1 cellular context compared by ENCODE assay signal in the genomic region with DNA sequence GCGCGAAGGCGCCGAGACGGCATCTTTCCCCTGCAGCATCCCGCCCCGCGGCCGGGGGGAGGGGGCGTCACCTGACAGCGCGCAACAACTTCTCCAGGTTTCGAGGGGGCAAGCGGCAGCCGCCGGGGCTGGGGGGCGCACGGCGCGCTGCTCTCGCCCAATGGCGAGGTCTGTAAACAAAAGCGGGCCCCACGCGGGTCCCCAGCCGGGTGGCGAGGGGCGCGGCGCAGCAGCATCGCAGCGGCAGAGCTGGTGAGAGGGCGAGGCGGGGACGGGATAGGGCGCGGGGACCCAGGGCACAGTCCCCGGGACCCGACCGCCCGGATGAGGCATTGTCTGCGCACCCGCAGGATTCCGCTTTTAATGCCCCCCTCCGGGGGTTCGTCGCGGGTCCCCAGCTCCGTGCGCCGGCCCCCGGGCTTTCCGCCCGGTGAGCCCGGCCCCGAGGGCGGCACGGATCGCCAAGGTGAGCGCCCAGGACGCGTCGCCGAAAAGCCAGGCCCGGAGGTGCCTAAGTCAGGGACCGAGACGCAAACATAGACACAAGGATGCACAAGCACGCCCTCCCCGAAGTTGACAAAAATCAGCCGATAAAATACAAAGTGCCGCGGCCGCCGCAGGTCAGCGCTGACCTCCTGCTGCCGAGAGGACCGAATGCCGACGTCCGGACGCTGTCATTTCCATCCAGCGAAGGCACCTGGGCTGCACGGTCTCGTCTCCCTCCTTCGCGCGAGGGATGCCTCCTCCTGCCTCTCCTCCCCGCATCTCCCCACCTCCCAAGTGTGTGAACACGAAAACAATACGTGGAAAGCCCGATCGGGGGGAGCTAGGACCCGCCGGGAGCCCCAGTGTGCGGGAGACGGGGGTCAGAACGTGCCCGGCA.
A peak's percentile ranks its signal among the peaks of the same experiment; 100 is the strongest.
TF ChIP-seq lines count a peak whose summit lies in the region.

No MANE protein-coding gene starts in this region.

TF ChIP-seq in H1, 55 proteins besides CTCF, POLR2A, EP300 and RAD21 (continued from another document):
- TF ChIP-seq, protein P1, sequence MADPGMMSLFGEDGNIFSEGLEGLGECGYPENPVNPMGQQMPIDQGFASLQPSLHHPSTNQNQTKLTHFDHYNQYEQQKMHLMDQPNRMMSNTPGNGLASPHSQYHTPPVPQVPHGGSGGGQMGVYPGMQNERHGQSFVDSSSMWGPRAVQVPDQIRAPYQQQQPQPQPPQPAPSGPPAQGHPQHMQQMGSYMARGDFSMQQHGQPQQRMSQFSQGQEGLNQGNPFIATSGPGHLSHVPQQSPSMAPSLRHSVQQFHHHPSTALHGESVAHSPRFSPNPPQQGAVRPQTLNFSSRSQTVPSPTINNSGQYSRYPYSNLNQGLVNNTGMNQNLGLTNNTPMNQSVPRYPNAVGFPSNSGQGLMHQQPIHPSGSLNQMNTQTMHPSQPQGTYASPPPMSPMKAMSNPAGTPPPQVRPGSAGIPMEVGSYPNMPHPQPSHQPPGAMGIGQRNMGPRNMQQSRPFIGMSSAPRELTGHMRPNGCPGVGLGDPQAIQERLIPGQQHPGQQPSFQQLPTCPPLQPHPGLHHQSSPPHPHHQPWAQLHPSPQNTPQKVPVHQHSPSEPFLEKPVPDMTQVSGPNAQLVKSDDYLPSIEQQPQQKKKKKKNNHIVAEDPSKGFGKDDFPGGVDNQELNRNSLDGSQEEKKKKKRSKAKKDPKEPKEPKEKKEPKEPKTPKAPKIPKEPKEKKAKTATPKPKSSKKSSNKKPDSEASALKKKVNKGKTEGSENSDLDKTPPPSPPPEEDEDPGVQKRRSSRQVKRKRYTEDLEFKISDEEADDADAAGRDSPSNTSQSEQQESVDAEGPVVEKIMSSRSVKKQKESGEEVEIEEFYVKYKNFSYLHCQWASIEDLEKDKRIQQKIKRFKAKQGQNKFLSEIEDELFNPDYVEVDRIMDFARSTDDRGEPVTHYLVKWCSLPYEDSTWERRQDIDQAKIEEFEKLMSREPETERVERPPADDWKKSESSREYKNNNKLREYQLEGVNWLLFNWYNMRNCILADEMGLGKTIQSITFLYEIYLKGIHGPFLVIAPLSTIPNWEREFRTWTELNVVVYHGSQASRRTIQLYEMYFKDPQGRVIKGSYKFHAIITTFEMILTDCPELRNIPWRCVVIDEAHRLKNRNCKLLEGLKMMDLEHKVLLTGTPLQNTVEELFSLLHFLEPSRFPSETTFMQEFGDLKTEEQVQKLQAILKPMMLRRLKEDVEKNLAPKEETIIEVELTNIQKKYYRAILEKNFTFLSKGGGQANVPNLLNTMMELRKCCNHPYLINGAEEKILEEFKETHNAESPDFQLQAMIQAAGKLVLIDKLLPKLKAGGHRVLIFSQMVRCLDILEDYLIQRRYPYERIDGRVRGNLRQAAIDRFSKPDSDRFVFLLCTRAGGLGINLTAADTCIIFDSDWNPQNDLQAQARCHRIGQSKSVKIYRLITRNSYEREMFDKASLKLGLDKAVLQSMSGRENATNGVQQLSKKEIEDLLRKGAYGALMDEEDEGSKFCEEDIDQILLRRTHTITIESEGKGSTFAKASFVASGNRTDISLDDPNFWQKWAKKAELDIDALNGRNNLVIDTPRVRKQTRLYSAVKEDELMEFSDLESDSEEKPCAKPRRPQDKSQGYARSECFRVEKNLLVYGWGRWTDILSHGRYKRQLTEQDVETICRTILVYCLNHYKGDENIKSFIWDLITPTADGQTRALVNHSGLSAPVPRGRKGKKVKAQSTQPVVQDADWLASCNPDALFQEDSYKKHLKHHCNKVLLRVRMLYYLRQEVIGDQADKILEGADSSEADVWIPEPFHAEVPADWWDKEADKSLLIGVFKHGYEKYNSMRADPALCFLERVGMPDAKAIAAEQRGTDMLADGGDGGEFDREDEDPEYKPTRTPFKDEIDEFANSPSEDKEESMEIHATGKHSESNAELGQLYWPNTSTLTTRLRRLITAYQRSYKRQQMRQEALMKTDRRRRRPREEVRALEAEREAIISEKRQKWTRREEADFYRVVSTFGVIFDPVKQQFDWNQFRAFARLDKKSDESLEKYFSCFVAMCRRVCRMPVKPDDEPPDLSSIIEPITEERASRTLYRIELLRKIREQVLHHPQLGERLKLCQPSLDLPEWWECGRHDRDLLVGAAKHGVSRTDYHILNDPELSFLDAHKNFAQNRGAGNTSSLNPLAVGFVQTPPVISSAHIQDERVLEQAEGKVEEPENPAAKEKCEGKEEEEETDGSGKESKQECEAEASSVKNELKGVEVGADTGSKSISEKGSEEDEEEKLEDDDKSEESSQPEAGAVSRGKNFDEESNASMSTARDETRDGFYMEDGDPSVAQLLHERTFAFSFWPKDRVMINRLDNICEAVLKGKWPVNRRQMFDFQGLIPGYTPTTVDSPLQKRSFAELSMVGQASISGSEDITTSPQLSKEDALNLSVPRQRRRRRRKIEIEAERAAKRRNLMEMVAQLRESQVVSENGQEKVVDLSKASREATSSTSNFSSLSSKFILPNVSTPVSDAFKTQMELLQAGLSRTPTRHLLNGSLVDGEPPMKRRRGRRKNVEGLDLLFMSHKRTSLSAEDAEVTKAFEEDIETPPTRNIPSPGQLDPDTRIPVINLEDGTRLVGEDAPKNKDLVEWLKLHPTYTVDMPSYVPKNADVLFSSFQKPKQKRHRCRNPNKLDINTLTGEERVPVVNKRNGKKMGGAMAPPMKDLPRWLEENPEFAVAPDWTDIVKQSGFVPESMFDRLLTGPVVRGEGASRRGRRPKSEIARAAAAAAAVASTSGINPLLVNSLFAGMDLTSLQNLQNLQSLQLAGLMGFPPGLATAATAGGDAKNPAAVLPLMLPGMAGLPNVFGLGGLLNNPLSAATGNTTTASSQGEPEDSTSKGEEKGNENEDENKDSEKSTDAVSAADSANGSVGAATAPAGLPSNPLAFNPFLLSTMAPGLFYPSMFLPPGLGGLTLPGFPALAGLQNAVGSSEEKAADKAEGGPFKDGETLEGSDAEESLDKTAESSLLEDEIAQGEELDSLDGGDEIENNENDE (IDR thresholded peaks at IDR 0.05; ENCODE audit: insufficient replicate concordance, low read length) = no peak
- peak; percentile 19 to 25; a peak in 1 of 4 replicates for TF ChIP-seq SIN3A (conservative IDR thresholded peaks at IDR 0.05 in 1 of 2, IDR thresholded peaks at IDR 0.05 in 1 of 2; ENCODE audit: low read depth in 1 of 2, low read length in 2 of 2)
- no peak for TF ChIP-seq POU5F1 (IDR thresholded peaks at IDR 0.05; ENCODE audit: low read depth, low read length)
- no peak for TF ChIP-seq TAF1 (IDR thresholded peaks at IDR 0.05; ENCODE audit: low read depth, low read length)
- no peak for TF ChIP-seq CBX5 (IDR thresholded peaks at IDR 0.05; ENCODE audit: low read depth, low read length)
- peak; percentile 87 for TF ChIP-seq FOSL1 (IDR thresholded peaks at IDR 0.05; ENCODE audit: insufficient read depth, low read depth, low read length)
- TF ChIP-seq TCF12 (IDR thresholded peaks at IDR 0.05; ENCODE audit: low read depth, low read length) = no peak
- no peak for TF ChIP-seq YY1 (IDR thresholded peaks at IDR 0.05; ENCODE audit: low read depth, low read length)
- 0 out of 2 replicates have a peak, but pooled peaks have one; percentile 14 for TF ChIP-seq CREB1 (IDR thresholded peaks at IDR 0.05)
- no peak for TF ChIP-seq CTBP2 (IDR thresholded peaks at IDR 0.05; ENCODE audit: borderline replicate concordance, insufficient read depth, insufficient read length, low read length)
- no peak for TF ChIP-seq E2F6 (IDR thresholded peaks at IDR 0.05)
- TF ChIP-seq KDM4A (IDR thresholded peaks at IDR 0.05; ENCODE audit: low read depth, low read length, severe bottlenecking) = no peak
- no peak for TF ChIP-seq CBX8 (IDR thresholded peaks at IDR 0.05; ENCODE audit: borderline replicate concordance, low read depth, low read length)
- no peak; the same call in 1 of the 2 replicates for TF ChIP-seq PHF8 (conservative IDR thresholded peaks at IDR 0.05; ENCODE audit: low read depth, low read length)
- no peak for TF ChIP-seq SRF (IDR thresholded peaks at IDR 0.05; ENCODE audit: low read depth, low read length)
- TF ChIP-seq GABPA (IDR thresholded peaks at IDR 0.05; ENCODE audit: borderline replicate concordance, insufficient read depth, low read length) = no peak
- peak; percentile 68 for TF ChIP-seq SAP30 (IDR thresholded peaks at IDR 0.05; ENCODE audit: insufficient read depth, insufficient replicate concordance, low read length)
- no peak for TF ChIP-seq MAFK (IDR thresholded peaks at IDR 0.05; ENCODE audit: low read depth, low read length)
- TF ChIP-seq GTF2F1 (IDR thresholded peaks at IDR 0.05; ENCODE audit: borderline replicate concordance, low read depth, low read length) = no peak
- no peak for TF ChIP-seq ATF3 (IDR thresholded peaks at IDR 0.05; ENCODE audit: insufficient read depth, low read depth, low read length)
- no peak for TF ChIP-seq HDAC6 (IDR thresholded peaks at IDR 0.05; ENCODE audit: low read depth, low read length)
- TF ChIP-seq SUZ12 (IDR thresholded peaks at IDR 0.05; ENCODE audit: low read length) = peak; percentile 36
- no peak for TF ChIP-seq USF2 (IDR thresholded peaks at IDR 0.05; ENCODE audit: low read length)
- TF ChIP-seq HDAC2 (IDR thresholded peaks at IDR 0.05; ENCODE audit: borderline replicate concordance in 1 of 2, low read depth in 2 of 2, low read length in 2 of 2) = 0 out of 4 replicates have a peak, but pooled peaks of 1 of the 2 experiments have one; percentile 81
- no peak for TF ChIP-seq RFX5 (IDR thresholded peaks at IDR 0.05; ENCODE audit: borderline replicate concordance, low read depth, low read length)
- no peak for TF ChIP-seq JUND (IDR thresholded peaks at IDR 0.05; ENCODE audit: low read length)
- TF ChIP-seq SP4 (IDR thresholded peaks at IDR 0.05; ENCODE audit: low read length) = no peak
- no peak for TF ChIP-seq SIRT6 (IDR thresholded peaks at IDR 0.05; ENCODE audit: low read length)
- no peak for TF ChIP-seq TBP (IDR thresholded peaks at IDR 0.05; ENCODE audit: low read depth, low read length)
- no peak for TF ChIP-seq CHD1 (IDR thresholded peaks at IDR 0.05; ENCODE audit: low read depth, low read length)
- TF ChIP-seq RNF2 (IDR thresholded peaks at IDR 0.05; ENCODE audit: borderline replicate concordance, low read depth, low read length, missing control alignments, poor library complexity, severe bottlenecking) = no peak
- TF ChIP-seq JUN (IDR thresholded peaks at IDR 0.05; ENCODE audit: low read depth, low read length) = no peak
- TF ChIP-seq BRCA1 (IDR thresholded peaks at IDR 0.05; ENCODE audit: low read depth, low read length) = no peak
- TF ChIP-seq BCL11A (IDR thresholded peaks at IDR 0.05; ENCODE audit: low read depth in 2 of 2, low read length in 2 of 2) = no peak
- TF ChIP-seq EZH2 (IDR thresholded peaks at IDR 0.05; ENCODE audit: low read depth, low read length, severe bottlenecking) = no peak
- no peak for TF ChIP-seq KDM1A (IDR thresholded peaks at IDR 0.05; ENCODE audit: borderline replicate concordance, low read length)
- no peak for TF ChIP-seq EGR1 (IDR thresholded peaks at IDR 0.05; ENCODE audit: borderline replicate concordance, low read depth, low read length)
- TF ChIP-seq TAF7 (optimal IDR thresholded peaks at IDR 0.05; ENCODE audit: borderline replicate concordance, low read depth, low read length) = no peak
- TF ChIP-seq SP1 (IDR thresholded peaks at IDR 0.05; ENCODE audit: low read depth, low read length) = no peak
- TF ChIP-seq ATF2 (IDR thresholded peaks at IDR 0.05; ENCODE audit: low read length) = no peak
- no peak for TF ChIP-seq TEAD4 (IDR thresholded peaks at IDR 0.05; ENCODE audit: low read depth, low read length)
- TF ChIP-seq CEBPB (IDR thresholded peaks at IDR 0.05; ENCODE audit: low read depth, low read length) = no peak
- TF ChIP-seq KDM5A (IDR thresholded peaks at IDR 0.05; ENCODE audit: low read length) = no peak
- TF ChIP-seq, protein P2, sequence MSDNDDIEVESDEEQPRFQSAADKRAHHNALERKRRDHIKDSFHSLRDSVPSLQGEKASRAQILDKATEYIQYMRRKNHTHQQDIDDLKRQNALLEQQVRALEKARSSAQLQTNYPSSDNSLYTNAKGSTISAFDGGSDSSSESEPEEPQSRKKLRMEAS (IDR thresholded peaks at IDR 0.05) = no peak; the same call in 1 of the 2 replicates
- no peak for TF ChIP-seq CHD2 (IDR thresholded peaks at IDR 0.05; ENCODE audit: low read length)
- no peak for TF ChIP-seq NRF1 (IDR thresholded peaks at IDR 0.05; ENCODE audit: low read depth, low read length)
- TF ChIP-seq RXRA (IDR thresholded peaks at IDR 0.05; ENCODE audit: insufficient read depth, low read depth, low read length) = no peak
